Comparison of ENCODE assay signal across 1 cellular context in genomic region chr10:79088613-79089355, GRCh38.
TF ChIP-seq lines count a peak whose summit lies in the region.

No MANE protein-coding gene starts in this region.

TF ChIP-seq in HEK293, 187 proteins besides CTCF, POLR2A, EP300 and RAD21 (continued from another document):
- TF ChIP-seq HIC1 (tag by site-specific recombination; IDR thresholded peaks at IDR 0.05) = no peak
- TF ChIP-seq SP3 (tag by site-specific recombination; IDR thresholded peaks at IDR 0.05) = no peak
- TF ChIP-seq PRDM10 (tag by site-specific recombination; IDR thresholded peaks at IDR 0.05) = peak; percentile 55; the same call in 1 of the 2 replicates
